Comparison of ENCODE assay signal across 1 cellular context in the genomic region with DNA sequence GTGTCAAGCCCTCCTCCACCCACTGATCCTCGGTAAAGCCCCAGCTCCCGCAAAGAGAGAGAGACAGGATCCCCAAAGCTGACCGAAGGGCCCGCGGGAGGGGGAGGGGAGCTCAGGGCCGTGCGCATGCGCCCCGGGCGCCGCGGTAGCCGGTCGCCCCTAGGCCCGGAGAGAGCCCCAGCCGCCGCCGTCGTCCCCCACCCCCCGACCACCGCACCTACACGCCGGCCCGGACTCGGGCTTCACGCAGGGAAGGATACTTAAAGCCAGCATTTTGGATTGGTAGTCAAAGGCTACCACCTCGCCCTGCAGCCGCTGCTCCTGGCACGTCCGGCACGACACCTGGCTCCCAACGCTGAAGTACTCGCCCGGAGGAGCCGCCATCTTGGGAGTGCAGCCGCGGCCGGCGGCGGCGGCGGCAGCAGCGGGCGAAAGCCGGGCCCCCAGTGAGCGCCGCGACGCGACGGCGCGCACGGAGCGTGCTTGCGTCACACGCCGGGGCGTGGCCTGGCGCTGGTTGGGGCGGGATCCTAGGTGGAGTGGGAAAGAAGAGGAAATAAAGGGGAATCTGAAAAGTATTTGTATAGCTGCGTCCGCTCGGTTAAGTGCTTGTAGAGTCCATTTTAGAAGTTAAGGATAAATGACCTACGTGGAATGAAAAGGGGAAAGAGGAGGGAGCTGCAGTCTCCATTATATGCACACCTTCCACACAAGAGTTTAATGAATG.
TF ChIP-seq lines count a peak whose summit lies in the region.

A gene (minus strand): TSS at position 468 of the 727 bp plus-strand sequence. CDS start 84 bp downstream, at position 384.

TF ChIP-seq in HepG2, 621 proteins besides CTCF, POLR2A, EP300 and RAD21 (continued from another document and continues in another):
- TF ChIP-seq, protein P1, sequence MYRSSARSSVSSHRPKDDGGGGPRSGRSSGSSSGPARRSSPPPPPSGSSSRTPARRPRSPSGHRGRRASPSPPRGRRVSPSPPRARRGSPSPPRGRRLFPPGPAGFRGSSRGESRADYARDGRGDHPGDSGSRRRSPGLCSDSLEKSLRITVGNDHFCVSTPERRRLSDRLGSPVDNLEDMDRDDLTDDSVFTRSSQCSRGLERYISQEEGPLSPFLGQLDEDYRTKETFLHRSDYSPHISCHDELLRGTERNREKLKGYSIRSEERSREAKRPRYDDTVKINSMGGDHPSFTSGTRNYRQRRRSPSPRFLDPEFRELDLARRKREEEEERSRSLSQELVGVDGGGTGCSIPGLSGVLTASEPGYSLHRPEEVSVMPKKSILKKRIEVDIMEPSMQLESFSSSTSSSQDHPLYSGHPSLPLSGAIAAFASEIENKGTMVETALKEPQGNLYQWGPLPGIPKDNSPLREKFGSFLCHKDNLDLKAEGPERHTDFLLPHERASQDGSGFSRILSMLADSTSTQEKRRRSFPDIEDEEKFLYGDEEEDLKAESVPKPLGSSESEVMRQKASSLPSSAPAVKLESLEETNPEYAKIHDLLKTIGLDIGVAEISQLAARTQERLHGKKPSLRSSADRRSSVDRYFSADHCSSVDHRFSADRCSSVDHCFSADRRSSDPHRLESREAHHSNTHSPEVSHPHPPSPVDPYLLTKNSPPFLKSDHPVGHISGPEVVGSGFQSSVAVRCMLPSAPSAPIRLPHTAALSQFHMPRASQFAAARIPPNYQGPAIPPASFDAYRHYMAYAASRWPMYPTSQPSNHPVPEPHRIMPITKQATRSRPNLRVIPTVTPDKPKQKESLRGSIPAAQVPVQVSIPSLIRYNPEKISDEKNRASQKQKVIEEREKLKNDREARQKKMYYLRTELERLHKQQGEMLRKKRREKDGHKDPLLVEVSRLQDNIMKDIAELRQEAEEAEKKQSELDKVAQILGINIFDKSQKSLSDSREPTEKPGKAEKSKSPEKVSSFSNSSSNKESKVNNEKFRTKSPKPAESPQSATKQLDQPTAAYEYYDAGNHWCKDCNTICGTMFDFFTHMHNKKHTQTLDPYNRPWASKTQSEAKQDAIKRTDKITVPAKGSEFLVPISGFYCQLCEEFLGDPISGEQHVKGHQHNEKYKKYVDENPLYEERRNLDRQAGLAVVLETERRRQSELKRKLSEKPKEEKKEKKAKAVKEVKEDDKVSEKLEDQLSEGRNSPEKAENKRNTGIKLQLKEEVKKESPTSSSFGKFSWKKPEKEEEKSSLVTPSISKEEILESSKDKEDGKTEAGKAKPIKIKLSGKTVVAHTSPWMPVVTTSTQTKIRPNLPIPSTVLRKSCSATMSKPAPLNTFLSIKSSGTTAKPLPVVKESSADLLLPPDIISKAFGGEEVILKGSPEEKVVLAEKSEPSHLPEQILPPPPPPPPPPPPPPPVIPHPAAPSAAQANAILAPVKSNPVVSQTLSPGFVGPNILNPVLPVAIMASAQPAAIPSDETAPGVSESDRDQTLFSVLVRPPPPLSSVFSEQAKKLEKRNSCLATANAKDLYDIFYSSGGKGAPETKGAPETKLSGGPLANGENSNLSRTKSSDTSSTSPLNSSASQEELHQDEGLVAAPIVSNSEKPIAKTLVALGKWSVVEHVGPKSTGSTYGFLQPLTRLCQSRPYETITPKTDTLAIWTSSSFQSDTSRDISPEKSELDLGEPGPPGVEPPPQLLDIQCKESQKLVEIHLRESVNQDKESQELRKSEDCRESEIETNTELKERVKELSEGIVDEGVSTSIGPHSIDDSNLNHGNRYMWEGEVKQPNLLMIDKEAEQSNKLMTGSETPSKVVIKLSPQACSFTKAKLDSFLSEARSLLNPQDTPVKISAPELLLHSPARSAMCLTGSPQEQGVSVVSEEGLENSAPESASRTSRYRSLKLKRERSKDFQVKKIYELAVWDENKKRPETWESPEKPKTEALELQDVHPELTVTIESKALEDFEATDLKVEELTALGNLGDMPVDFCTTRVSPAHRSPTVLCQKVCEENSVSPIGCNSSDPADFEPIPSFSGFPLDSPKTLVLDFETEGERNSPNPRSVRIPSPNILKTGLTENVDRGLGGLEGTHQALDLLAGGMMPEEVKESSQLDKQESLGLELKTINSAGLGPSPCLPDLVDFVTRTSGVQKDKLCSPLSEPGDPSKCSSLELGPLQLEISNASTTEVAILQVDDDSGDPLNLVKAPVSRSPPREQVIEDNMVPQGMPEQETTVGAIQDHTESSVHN (CRISPR knock-in tag; IDR thresholded peaks at IDR 0.05): 0 out of 2 replicates have a peak, but pooled peaks have one; percentile 53
- TF ChIP-seq MED8 (CRISPR knock-in tag; IDR thresholded peaks at IDR 0.05; ENCODE audit: insufficient replicate concordance): no peak
- no peak; the same call in 1 of the 2 replicates for TF ChIP-seq SIN3B (IDR thresholded peaks at IDR 0.05; ENCODE audit: low read length)
- no peak for TF ChIP-seq TCF12 (IDR thresholded peaks at IDR 0.05)
- TF ChIP-seq TCF12 (CRISPR knock-in tag; IDR thresholded peaks at IDR 0.05): peak; percentile 15; the same call in 1 of the 2 replicates
- TF ChIP-seq ZNF33A (CRISPR knock-in tag; IDR thresholded peaks at IDR 0.05; ENCODE audit: borderline replicate concordance): no peak
- TF ChIP-seq HNRNPH1 (optimal IDR thresholded peaks at IDR 0.05; ENCODE audit: low read depth, low read length): no peak
- TF ChIP-seq, protein P2, sequence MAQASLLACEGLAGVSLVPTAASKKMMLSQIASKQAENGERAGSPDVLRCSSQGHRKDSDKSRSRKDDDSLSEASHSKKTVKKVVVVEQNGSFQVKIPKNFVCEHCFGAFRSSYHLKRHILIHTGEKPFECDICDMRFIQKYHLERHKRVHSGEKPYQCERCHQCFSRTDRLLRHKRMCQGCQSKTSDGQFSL (CRISPR knock-in tag; IDR thresholded peaks at IDR 0.05): no peak
- TF ChIP-seq MXI1 (IDR thresholded peaks at IDR 0.05; ENCODE audit: borderline replicate concordance, low read depth, low read length): peak; percentile 65; the same call in 1 of the 3 replicates
- no peak for TF ChIP-seq NFATC3 (CRISPR knock-in tag; IDR thresholded peaks at IDR 0.05)
- peak; percentile 42; the same call in 1 of the 2 replicates for TF ChIP-seq BRD4 (CRISPR knock-in tag; IDR thresholded peaks at IDR 0.05)
- TF ChIP-seq U2AF2 (IDR thresholded peaks at IDR 0.05; ENCODE audit: low read depth, low read length): no peak
- no peak for TF ChIP-seq ZNF30 (CRISPR knock-in tag; IDR thresholded peaks at IDR 0.05)
- TF ChIP-seq, protein P3, sequence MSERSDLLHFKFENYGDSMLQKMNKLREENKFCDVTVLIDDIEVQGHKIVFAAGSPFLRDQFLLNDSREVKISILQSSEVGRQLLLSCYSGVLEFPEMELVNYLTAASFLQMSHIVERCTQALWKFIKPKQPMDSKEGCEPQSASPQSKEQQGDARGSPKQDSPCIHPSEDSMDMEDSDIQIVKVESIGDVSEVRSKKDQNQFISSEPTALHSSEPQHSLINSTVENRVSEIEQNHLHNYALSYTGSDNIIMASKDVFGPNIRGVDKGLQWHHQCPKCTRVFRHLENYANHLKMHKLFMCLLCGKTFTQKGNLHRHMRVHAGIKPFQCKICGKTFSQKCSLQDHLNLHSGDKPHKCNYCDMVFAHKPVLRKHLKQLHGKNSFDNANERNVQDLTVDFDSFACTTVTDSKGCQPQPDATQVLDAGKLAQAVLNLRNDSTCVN (CRISPR knock-in tag; IDR thresholded peaks at IDR 0.05; ENCODE audit: borderline replicate concordance): no peak
- TF ChIP-seq KDM6A (CRISPR knock-in tag; IDR thresholded peaks at IDR 0.05; ENCODE audit: low read depth): no peak
- no peak for TF ChIP-seq ZNF460 (CRISPR knock-in tag; IDR thresholded peaks at IDR 0.05; ENCODE audit: borderline replicate concordance)
- TF ChIP-seq, protein P4, sequence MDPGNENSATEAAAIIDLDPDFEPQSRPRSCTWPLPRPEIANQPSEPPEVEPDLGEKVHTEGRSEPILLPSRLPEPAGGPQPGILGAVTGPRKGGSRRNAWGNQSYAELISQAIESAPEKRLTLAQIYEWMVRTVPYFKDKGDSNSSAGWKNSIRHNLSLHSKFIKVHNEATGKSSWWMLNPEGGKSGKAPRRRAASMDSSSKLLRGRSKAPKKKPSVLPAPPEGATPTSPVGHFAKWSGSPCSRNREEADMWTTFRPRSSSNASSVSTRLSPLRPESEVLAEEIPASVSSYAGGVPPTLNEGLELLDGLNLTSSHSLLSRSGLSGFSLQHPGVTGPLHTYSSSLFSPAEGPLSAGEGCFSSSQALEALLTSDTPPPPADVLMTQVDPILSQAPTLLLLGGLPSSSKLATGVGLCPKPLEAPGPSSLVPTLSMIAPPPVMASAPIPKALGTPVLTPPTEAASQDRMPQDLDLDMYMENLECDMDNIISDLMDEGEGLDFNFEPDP (CRISPR knock-in tag; conservative IDR thresholded peaks at IDR 0.05): no peak
- TF ChIP-seq MIXL1 (CRISPR knock-in tag; IDR thresholded peaks at IDR 0.05): no peak
- TF ChIP-seq HNRNPLL (IDR thresholded peaks at IDR 0.05; ENCODE audit: low read depth, low read length, poor library complexity, severe bottlenecking): peak; percentile 88
- no peak for TF ChIP-seq ZFP37 (CRISPR knock-in tag; IDR thresholded peaks at IDR 0.05; ENCODE audit: borderline replicate concordance)
- TF ChIP-seq KAT8 (CRISPR knock-in tag; IDR thresholded peaks at IDR 0.05): 0 out of 2 replicates have a peak, but pooled peaks have one; percentile 60
- TF ChIP-seq, protein P5, sequence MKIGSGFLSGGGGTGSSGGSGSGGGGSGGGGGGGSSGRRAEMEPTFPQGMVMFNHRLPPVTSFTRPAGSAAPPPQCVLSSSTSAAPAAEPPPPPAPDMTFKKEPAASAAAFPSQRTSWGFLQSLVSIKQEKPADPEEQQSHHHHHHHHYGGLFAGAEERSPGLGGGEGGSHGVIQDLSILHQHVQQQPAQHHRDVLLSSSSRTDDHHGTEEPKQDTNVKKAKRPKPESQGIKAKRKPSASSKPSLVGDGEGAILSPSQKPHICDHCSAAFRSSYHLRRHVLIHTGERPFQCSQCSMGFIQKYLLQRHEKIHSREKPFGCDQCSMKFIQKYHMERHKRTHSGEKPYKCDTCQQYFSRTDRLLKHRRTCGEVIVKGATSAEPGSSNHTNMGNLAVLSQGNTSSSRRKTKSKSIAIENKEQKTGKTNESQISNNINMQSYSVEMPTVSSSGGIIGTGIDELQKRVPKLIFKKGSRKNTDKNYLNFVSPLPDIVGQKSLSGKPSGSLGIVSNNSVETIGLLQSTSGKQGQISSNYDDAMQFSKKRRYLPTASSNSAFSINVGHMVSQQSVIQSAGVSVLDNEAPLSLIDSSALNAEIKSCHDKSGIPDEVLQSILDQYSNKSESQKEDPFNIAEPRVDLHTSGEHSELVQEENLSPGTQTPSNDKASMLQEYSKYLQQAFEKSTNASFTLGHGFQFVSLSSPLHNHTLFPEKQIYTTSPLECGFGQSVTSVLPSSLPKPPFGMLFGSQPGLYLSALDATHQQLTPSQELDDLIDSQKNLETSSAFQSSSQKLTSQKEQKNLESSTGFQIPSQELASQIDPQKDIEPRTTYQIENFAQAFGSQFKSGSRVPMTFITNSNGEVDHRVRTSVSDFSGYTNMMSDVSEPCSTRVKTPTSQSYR (CRISPR knock-in tag; IDR thresholded peaks at IDR 0.05; ENCODE audit: borderline replicate concordance): peak; percentile 91
- peak; percentile 85 for TF ChIP-seq ZNF543 (CRISPR knock-in tag; IDR thresholded peaks at IDR 0.05)
- TF ChIP-seq, protein P6, sequence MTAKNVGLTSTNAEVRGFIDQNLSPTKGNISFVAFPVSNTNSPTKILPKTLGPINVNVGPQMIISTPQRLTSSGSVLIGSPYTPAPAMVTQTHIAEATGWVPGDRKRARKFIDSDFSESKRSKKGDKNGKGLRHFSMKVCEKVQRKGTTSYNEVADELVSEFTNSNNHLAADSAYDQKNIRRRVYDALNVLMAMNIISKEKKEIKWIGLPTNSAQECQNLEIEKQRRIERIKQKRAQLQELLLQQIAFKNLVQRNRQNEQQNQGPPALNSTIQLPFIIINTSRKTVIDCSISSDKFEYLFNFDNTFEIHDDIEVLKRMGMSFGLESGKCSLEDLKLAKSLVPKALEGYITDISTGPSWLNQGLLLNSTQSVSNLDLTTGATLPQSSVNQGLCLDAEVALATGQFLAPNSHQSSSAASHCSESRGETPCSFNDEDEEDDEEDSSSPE (CRISPR knock-in tag; IDR thresholded peaks at IDR 0.05): 0 out of 2 replicates have a peak, but pooled peaks have one; percentile 30
- TF ChIP-seq SIX1 (CRISPR knock-in tag; IDR thresholded peaks at IDR 0.05; ENCODE audit: borderline replicate concordance): no peak
- TF ChIP-seq IKZF1 (IDR thresholded peaks at IDR 0.05): no peak
- no peak for TF ChIP-seq SOX13 (IDR thresholded peaks at IDR 0.05)
- TF ChIP-seq SOX13 (CRISPR knock-in tag; conservative IDR thresholded peaks at IDR 0.05 in 1 of 2, IDR thresholded peaks at IDR 0.05 in 1 of 2): no peak
- TF ChIP-seq, protein P7, sequence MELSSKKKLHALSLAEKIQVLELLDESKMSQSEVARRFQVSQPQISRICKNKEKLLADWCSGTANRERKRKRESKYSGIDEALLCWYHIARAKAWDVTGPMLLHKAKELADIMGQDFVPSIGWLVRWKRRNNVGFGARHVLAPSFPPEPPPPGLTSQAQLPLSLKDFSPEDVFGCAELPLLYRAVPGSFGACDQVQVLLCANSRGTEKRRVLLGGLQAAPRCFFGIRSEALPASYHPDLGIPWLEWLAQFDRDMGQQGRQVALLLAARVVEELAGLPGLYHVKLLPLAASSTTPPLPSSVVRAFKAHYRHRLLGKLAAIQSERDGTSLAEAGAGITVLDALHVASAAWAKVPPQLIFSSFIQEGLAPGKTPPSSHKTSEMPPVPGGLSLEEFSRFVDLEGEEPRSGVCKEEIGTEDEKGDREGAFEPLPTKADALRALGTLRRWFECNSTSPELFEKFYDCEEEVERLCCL (CRISPR knock-in tag; IDR thresholded peaks at IDR 0.05; ENCODE audit: borderline replicate concordance): no peak
- no peak; the same call in 1 of the 2 replicates for TF ChIP-seq REPIN1 (CRISPR knock-in tag; IDR thresholded peaks at IDR 0.05; ENCODE audit: borderline replicate concordance, low read depth)
- TF ChIP-seq ZBTB7A (CRISPR knock-in tag; IDR thresholded peaks at IDR 0.05): 0 out of 2 replicates have a peak, but pooled peaks have one; percentile 25
- TF ChIP-seq HNF4A (CRISPR knock-in tag; IDR thresholded peaks at IDR 0.05): no peak
- no peak for TF ChIP-seq NR1H2 (CRISPR knock-in tag; IDR thresholded peaks at IDR 0.05; ENCODE audit: borderline replicate concordance, low read depth)
- peak; percentile 88 for TF ChIP-seq ELF3 (CRISPR knock-in tag; IDR thresholded peaks at IDR 0.05)
- no peak for TF ChIP-seq ZNF136 (CRISPR knock-in tag; IDR thresholded peaks at IDR 0.05; ENCODE audit: low read depth)
